ENCODE assay signal across 26 cellular contexts in genomic region chr11:101706015-101706414, GRCh38.
A peak's percentile ranks its signal among the peaks of the same experiment; 100 is the strongest.
DNase-seq lines count a peak whose midpoint lies in the region; ATAC-seq and TF ChIP-seq lines count a peak whose summit lies in the region.
"Had no signal": no experiment of that assay in that cellular context is flagged by ENCODE, and none has a peak within 500 bp of the region (broad histone marks: within the 10 kb centered on the region; RNA-seq: fewer than 3 reads in every experiment).

No MANE protein-coding gene starts in this region.

- H3K9ac ChIP-seq in adipocyte (ENCODE audit: low read length): no peak overlapping the region
- H3K9ac ChIP-seq: BLaER1, KMS-11 had no signal

- no peak overlapping the region for H3K27ac ChIP-seq in breast epithelium
- H3K27ac ChIP-seq: BLaER1, KMS-11, PC-9 had no signal

- H3K36me3 ChIP-seq in breast epithelium: no peaks in the 10 kb centered on the region
- no peaks in the 10 kb centered on the region for H3K36me3 ChIP-seq in adipocyte (ENCODE audit: control insufficient read depth, insufficient read depth, low read length, severe bottlenecking)
- H3K36me3 ChIP-seq: BLaER1, SJSA1 had no signal

- H3K9me3 ChIP-seq in breast epithelium: no peaks in the 10 kb centered on the region
- no peaks in the 10 kb centered on the region for H3K9me3 ChIP-seq in adipocyte (ENCODE audit: control insufficient read depth, low read length)
- H3K9me3 ChIP-seq: BLaER1, SJSA1 had no signal

- ATAC-seq in activated CD4-positive, CD25-positive, alpha-beta regulatory T cell treated with anti-CD3 and anti-CD28 coated beads, Interleukin-2, amount 50 U/mL, for 24 hours: no peak
- ATAC-seq in HG03039 (IDR thresholded peaks at IDR 0.05; ENCODE audit: unreplicated experiment) (no peak), HG02973 (IDR thresholded peaks at IDR 0.05; ENCODE audit: unreplicated experiment) (no peak)
- ATAC-seq: HCT116, Right ventricle myocardium inferior, T-cell had no signal

- H3K9me3 Mint-ChIP-seq in MCF 10A (ENCODE audit: unreplicated experiment): no peaks in the 10 kb centered on the region

- H3K36me3 Mint-ChIP-seq in MCF 10A (ENCODE audit: insufficient read depth, unreplicated experiment): no peaks in the 10 kb centered on the region
- H3K36me3 Mint-ChIP-seq: CD4-positive, CD25-positive, alpha-beta regulatory T cell; IgD-negative memory B cell; T-cell had no signal

- BruUV-seq in MCF 10A (replicated peaks; lab: Mats Ljungman, UMichigan): no TSS peak

- H3K4me1 Mint-ChIP-seq in MCF 10A (ENCODE audit: insufficient read depth, unreplicated experiment): peaks cover 9% of the 10 kb centered on the region
- H3K4me1 Mint-ChIP-seq: CD4-positive, CD25-positive, alpha-beta regulatory T cell; IgD-negative memory B cell; T-cell had no signal

- peak overlapping the region; percentile 87 for H3K27ac Mint-ChIP-seq in MCF 10A (ENCODE audit: low read depth, unreplicated experiment)
- H3K27ac Mint-ChIP-seq: CD4-positive, CD25-positive, alpha-beta regulatory T cell; IgD-negative memory B cell; T-cell had no signal

- H3K27me3 ChIP-seq in breast epithelium: no peaks in the 10 kb centered on the region
- no peaks in the 10 kb centered on the region for H3K27me3 ChIP-seq in adipocyte (replicated peaks; ENCODE audit: control insufficient read depth, insufficient read depth, low read length)
- H3K27me3 ChIP-seq: BLaER1, SJSA1 had no signal

- TF ChIP-seq POLR2A in breast epithelium (IDR thresholded peaks at IDR 0.05): no peak

- TF ChIP-seq CTCF in MCF 10A (IDR thresholded peaks at IDR 0.05; ENCODE audit: unreplicated experiment): no peak
- no peak for TF ChIP-seq CTCF in breast epithelium (IDR thresholded peaks at IDR 0.05)

- H3K4me1 ChIP-seq in breast epithelium (no peaks in the 10 kb centered on the region), adipocyte (ENCODE audit: control insufficient read depth, insufficient read depth, low read length) (no peaks in the 10 kb centered on the region)
- H3K4me1 ChIP-seq: BLaER1 had no signal

- POLR2A ChIA-PET in MCF 10A (lab: Yijun Ruan, JAX): interaction anchor here (0.6 to 1.2 kb wide), 3 partner anchors 12 to 227 kb away, joined by 3 to 4 read pairs (median 4); no protein-coding TSS in a partner anchor

- no peak overlapping the region for H3K4me3 Mint-ChIP-seq in MCF 10A (ENCODE audit: unreplicated experiment)
- H3K4me3 Mint-ChIP-seq: IgD-negative memory B cell, T-cell had no signal

- DNase-seq in MCF 10A (ENCODE audit: unreplicated experiment): no peak
- DNase-seq in breast epithelium (ENCODE audit: low spot score in 2 of 2): no peak
- DNase-seq in adipocyte (ENCODE audit: low read depth): peak; percentile 10
- peak; percentile 78 for DNase-seq in myocyte (ENCODE audit: low read depth)
- DNase-seq in kidney tubule cell (ENCODE audit: low spot score): no peak
- DNase-seq: 8988T; CD4-positive, CD25-positive, alpha-beta regulatory T cell; GOT3; NCI-H1092; NCI-H1417 treated with DMSO at 0.1 percent for 48 hours; NCI-H187; NCI-H446; NCI-H524 treated with DMSO at 0.1 percent for 48 hours; NCI-H82; NK-92 treated with Interleukin-12 subunit alpha and Interleukin-12 subunit beta, amount 100 ng/mL, for 24 hours; T-cell had no signal

- intact Hi-C loops in MCF 10A (cut with micrococcal nuclease): no loop called here
- intact Hi-C loops in breast epithelium (cut with DNase I; ENCODE audit: low total_unique reads): no loop called here

- H3K4me3 ChIP-seq in breast epithelium: no peak overlapping the region
- no peak overlapping the region for H3K4me3 ChIP-seq in adipocyte (ENCODE audit: low read length)
- H3K4me3 ChIP-seq: BLaER1, PC-9, SJSA1 had no signal

- H3K27me3 Mint-ChIP-seq in MCF 10A (ENCODE audit: insufficient read depth, unreplicated experiment): no peaks in the 10 kb centered on the region
- H3K27me3 Mint-ChIP-seq: CD4-positive, CD25-positive, alpha-beta regulatory T cell; T-cell had no signal

- CTCF ChIA-PET in MCF 10A (lab: Yijun Ruan, JAX): interaction anchor here (0.8 kb wide), 1 partner anchor 133 kb away, joined by 3 read pairs; no protein-coding TSS in a partner anchor

Comparison
In these comparisons a context has a peak if more than half of its experiments do, and no peak if none do; other contexts are left out.
1. DNase-seq: peak in adipocyte (single experiment) and myocyte (single experiment); none in MCF 10A (single experiment), breast epithelium (0 of 2) and kidney tubule cell (single experiment).